In genomic region chr1:184482113-184482512, GRCh38 we compare ENCODE assay signal across 16 cellular contexts.
DNase-seq lines count a peak whose midpoint lies in the region; ATAC-seq and TF ChIP-seq lines count a peak whose summit lies in the region.
"Had no signal": no experiment of that assay in that cellular context is flagged by ENCODE, and none has a peak within 500 bp of the region (broad histone marks: within the 10 kb centered on the region; RNA-seq: fewer than 3 reads in every experiment).

No MANE protein-coding gene starts in this region.

- H3K4me3 ChIP-seq in adipocyte (ENCODE audit: low read length) = peak overlapping the region; percentile 57
- H3K4me3 ChIP-seq in upper lobe of left lung = no peak overlapping the region
- no peak overlapping the region for H3K4me3 ChIP-seq in neural progenitor cell
- H3K4me3 ChIP-seq: BLaER1 treated with 17β-estradiol and CSF1 and Interleukin-3, amounts not matched to agents 10 nM and 100 nM had no signal

- TF ChIP-seq CTCF in nephron (IDR thresholded peaks at IDR 0.05; ENCODE audit: unreplicated experiment in 3 of 3) (no peak), upper lobe of left lung (IDR thresholded peaks at IDR 0.05) (no peak), GM13977 (IDR thresholded peaks at IDR 0.05; ENCODE audit: extremely low read depth, insufficient read depth, missing control alignments) (no peak), neural progenitor cell (IDR thresholded peaks at IDR 0.05) (no peak)

- in situ Hi-C loops in GM13977 (cut with MboI; ENCODE audit: low pct_unique_long_range_greater_than_20kb, low sequenced_read_pairs, unreplicated experiment) = no loop called here

- H4K20me1 ChIP-seq in neural progenitor cell (ENCODE audit: low read depth) = peaks cover 23% of the 10 kb centered on the region

- no peak for TF ChIP-seq POLR2A in upper lobe of left lung (IDR thresholded peaks at IDR 0.05)

- H3K27me3 Mint-ChIP-seq in nephron (ENCODE audit: low read depth) (no peaks in the 10 kb centered on the region), neural progenitor cell (ENCODE audit: insufficient read depth, low read depth) (no peaks in the 10 kb centered on the region)
- H3K27me3 Mint-ChIP-seq: activated CD4-positive, alpha-beta T cell treated with anti-CD3 and anti-CD28 coated beads for 36 hours had no signal

- peaks cover 15% of the 10 kb centered on the region for H3K36me3 Mint-ChIP-seq in nephron (ENCODE audit: low read depth)
- peaks cover 34% of the 10 kb centered on the region for H3K36me3 Mint-ChIP-seq in neural progenitor cell

- no peak overlapping the region for H3K4me2 ChIP-seq in neural progenitor cell

- TF ChIP-seq EP300 in upper lobe of left lung (IDR thresholded peaks at IDR 0.05) = no peak

- H3K9ac ChIP-seq in adipocyte (ENCODE audit: low read length) (no peak overlapping the region), neural progenitor cell (no peak overlapping the region)
- H3K9ac ChIP-seq: BLaER1 treated with 17β-estradiol and CSF1 and Interleukin-3, amounts not matched to agents 10 nM and 100 nM had no signal

- H3K9me3 ChIP-seq in adipocyte (ENCODE audit: control insufficient read depth, low read length) (peaks cover 5% of the 10 kb centered on the region), upper lobe of left lung (no peaks in the 10 kb centered on the region), neural progenitor cell (ENCODE audit: low read depth) (no peaks in the 10 kb centered on the region)

- no peaks in the 10 kb centered on the region for H3K9me3 Mint-ChIP-seq in nephron
- peaks cover 4% of the 10 kb centered on the region for H3K9me3 Mint-ChIP-seq in neural progenitor cell
- H3K9me3 Mint-ChIP-seq: activated T-cell treated with anti-CD3 and anti-CD28 coated beads, Interleukin-2, amount 50 U/mL, for 72 hours; T-helper 1 cell treated with Interleukin-12 subunit alpha and Interleukin-12 subunit beta and Interleukin-4 antibody, amounts not matched to agents 30 μg/mL and 1 μg/mL, for 36 hours had no signal

- H3K27me3 ChIP-seq in adipocyte (replicated peaks; ENCODE audit: control insufficient read depth, insufficient read depth, low read length) = no peaks in the 10 kb centered on the region
- no peaks in the 10 kb centered on the region for H3K27me3 ChIP-seq in upper lobe of left lung
- H3K27me3 ChIP-seq in neural progenitor cell = no peaks in the 10 kb centered on the region
- H3K27me3 ChIP-seq: BLaER1 treated with 17β-estradiol and CSF1 and Interleukin-3, amounts not matched to agents 10 nM and 100 nM had no signal

- H3K4me1 Mint-ChIP-seq in nephron (peaks cover 55% of the 10 kb centered on the region), neural progenitor cell (peaks cover 13% of the 10 kb centered on the region)
- H3K4me1 Mint-ChIP-seq: activated CD4-positive, alpha-beta T cell treated with anti-CD3 and anti-CD28 coated beads for 36 hours had no signal

- peak overlapping the region in 2 of 3 experiments; percentile 27 to 67 for H3K27ac Mint-ChIP-seq in nephron
- H3K27ac Mint-ChIP-seq in neural progenitor cell = no peak overlapping the region
- H3K27ac Mint-ChIP-seq: activated CD4-positive, alpha-beta T cell treated with anti-CD3 and anti-CD28 coated beads for 36 hours; activated T-cell treated with anti-CD3 and anti-CD28 coated beads, Interleukin-2, amount 50 U/mL, for 72 hours; T-helper 1 cell treated with Interleukin-12 subunit alpha and Interleukin-12 subunit beta and Interleukin-4 antibody, amounts not matched to agents 30 μg/mL and 1 μg/mL, for 36 hours had no signal

- H3F3A ChIP-seq in neural progenitor cell (ENCODE audit: low read depth) = peaks cover 19% of the 10 kb centered on the region

- H2AFZ ChIP-seq in neural progenitor cell (replicated peaks) = no peak overlapping the region

- 71 to 86% methylated on average over 6 of the region's 6 CpGs for WGBS in upper lobe of left lung, 2 donors

- ATAC-seq in Right ventricle myocardium superior (ENCODE audit: poor library complexity) = peak; percentile 75
- ATAC-seq in upper lobe of left lung (ENCODE audit: low FRiP score in 2 of 2) = peak; percentile 25 to 75
- ATAC-seq: activated CD4-positive, alpha-beta T cell treated with anti-CD3 and anti-CD28 coated beads for 36 hours; activated T-cell treated with anti-CD3 and anti-CD28 coated beads, Interleukin-2, amount 50 U/mL, for 72 hours; Panc1 had no signal

- peaks cover 43% of the 10 kb centered on the region for H3K79me2 ChIP-seq in neural progenitor cell (ENCODE audit: low read depth)

- peaks cover 43% of the 10 kb centered on the region for H3K4me1 ChIP-seq in adipocyte (ENCODE audit: control insufficient read depth, insufficient read depth, low read length)
- peaks cover 15 to 45% (median 32%) of the 10 kb centered on the region in 4 donors for H3K4me1 ChIP-seq in upper lobe of left lung
- H3K4me1 ChIP-seq in neural progenitor cell = peaks cover 26% of the 10 kb centered on the region

- H3K27ac ChIP-seq in upper lobe of left lung (peak overlapping the region; percentile 4 to 68 (median 61)), neural progenitor cell (no peak overlapping the region)
- H3K27ac ChIP-seq: BLaER1 treated with 17β-estradiol and CSF1 and Interleukin-3, amounts not matched to agents 10 nM and 100 nM had no signal

- DNase-seq in adipocyte (ENCODE audit: low read depth) = no peak
- DNase-seq in Right ventricle myocardium superior = peak; percentile 75
- DNase-seq in upper lobe of left lung = peak in 1 of 2 donors; percentile 39
- DNase-seq in NCI-H1930 (lab: John Stamatoyannopoulos, UW) = no peak
- DNase-seq in inferior parietal cortex (ENCODE audit: extremely low spot score) = no peak
- no peak for DNase-seq in GM13977 (ENCODE audit: low spot score)
- DNase-seq in neural progenitor cell (ENCODE audit: low spot score) = no peak
- DNase-seq: activated CD4-positive, alpha-beta T cell treated with anti-CD3 and anti-CD28 coated beads for 36 hours; activated T-cell treated with anti-CD3 and anti-CD28 coated beads, Interleukin-2, amount 50 U/mL, for 72 hours; NCI-H1417; NCI-H510A treated with DMSO at 0.1 percent for 48 hours; stimulated activated CD4-positive, alpha-beta T cell treated with anti-CD3 and anti-CD28 coated beads, Interleukin-12 subunit alpha, Interleukin-12 subunit beta, amount 100 ng/mL, for 4 hours had no signal

- H3K36me3 ChIP-seq in adipocyte (ENCODE audit: control insufficient read depth, insufficient read depth, low read length, severe bottlenecking) = peaks cover 17% of the 10 kb centered on the region
- peaks cover 0 to 8% (median 3%) of the 10 kb centered on the region in 4 donors for H3K36me3 ChIP-seq in upper lobe of left lung
- no peaks in the 10 kb centered on the region for H3K36me3 ChIP-seq in neural progenitor cell

- intact Hi-C loops in Right ventricle myocardium superior (cut with DNase I) = no loop called here

- H3K4me3 Mint-ChIP-seq in nephron = no peak overlapping the region
- no peak overlapping the region for H3K4me3 Mint-ChIP-seq in neural progenitor cell
- H3K4me3 Mint-ChIP-seq: activated CD4-positive, alpha-beta T cell treated with anti-CD3 and anti-CD28 coated beads for 36 hours; activated T-cell treated with anti-CD3 and anti-CD28 coated beads, Interleukin-2, amount 50 U/mL, for 72 hours; T-helper 1 cell treated with Interleukin-12 subunit alpha and Interleukin-12 subunit beta and Interleukin-4 antibody, amounts not matched to agents 30 μg/mL and 1 μg/mL, for 36 hours had no signal
